In genomic region chr18:55585050-55585449, GRCh38 we compare ENCODE assay signal across 13 cellular contexts. TPM values are rescaled to one million over a fixed set of nuclear protein-coding genes. Genes with fewer than 3 reads are reported as not detected.
DNase-seq lines count a peak whose midpoint lies in the region; FAIRE-seq and TF ChIP-seq lines count a peak whose summit lies in the region.
"Had no signal": no experiment of that assay in that cellular context is flagged by ENCODE, and none has a peak within 500 bp of the region (broad histone marks: within the 10 kb centered on the region; RNA-seq: fewer than 3 reads in every experiment).

No MANE protein-coding gene starts in this region.

- H3K9me3 Mint-ChIP-seq in activated T-helper 1 cell treated with anti-CD3 and anti-CD28 coated beads, Interleukin-12 subunit alpha, Interleukin-12 subunit beta, Interleukin-2, Interleukin-4 antibody, amounts not matched to agents 30 ng/mL and 10 ng/mL and 1 ng/mL, durations not matched to agents 14 hours and 24 hours and 36 hours, result no peaks in the 10 kb centered on the region

- TF ChIP-seq CTCF in WI38 (IDR thresholded peaks at IDR 0.05; ENCODE audit: low read depth, low read length), result no peak
- TF ChIP-seq CTCF in hepatocyte (IDR thresholded peaks at IDR 0.05; ENCODE audit: poor library complexity), result no peak

- peaks cover 39% of the 10 kb centered on the region for H3K27me3 Mint-ChIP-seq in activated T-helper 1 cell treated with anti-CD3 and anti-CD28 coated beads, Interleukin-12 subunit alpha, Interleukin-12 subunit beta, Interleukin-2, Interleukin-4 antibody, amounts not matched to agents 30 ng/mL and 10 ng/mL and 1 ng/mL, durations not matched to agents 14 hours and 24 hours and 36 hours (ENCODE audit: insufficient read depth)

- H3K4me3 Mint-ChIP-seq in activated T-helper 1 cell treated with anti-CD3 and anti-CD28 coated beads, Interleukin-12 subunit alpha, Interleukin-12 subunit beta, Interleukin-2, Interleukin-4 antibody, amounts not matched to agents 30 ng/mL and 10 ng/mL and 1 ng/mL, durations not matched to agents 14 hours and 24 hours and 36 hours, result no peak overlapping the region

- H3K9me3 ChIP-seq in BLaER1 treated with 17β-estradiol and CSF1 and Interleukin-3, amounts not matched to agents 10 nM and 100 nM (replicated peaks in 1 of 11), result no peaks in the 10 kb centered on the region
- H3K9me3 ChIP-seq in hepatocyte (ENCODE audit: low read depth), result no peaks in the 10 kb centered on the region
- H3K9me3 ChIP-seq: body of pancreas, SJSA1 had no signal

- peaks cover 35% of the 10 kb centered on the region for H3K4me1 Mint-ChIP-seq in activated T-helper 1 cell treated with anti-CD3 and anti-CD28 coated beads, Interleukin-12 subunit alpha, Interleukin-12 subunit beta, Interleukin-2, Interleukin-4 antibody, amounts not matched to agents 30 ng/mL and 10 ng/mL and 1 ng/mL, durations not matched to agents 14 hours and 24 hours and 36 hours (ENCODE audit: low read depth)

- H3K36me3 ChIP-seq in BLaER1 treated with 17β-estradiol and CSF1 and Interleukin-3, amounts not matched to agents 10 nM and 100 nM, result peaks cover 10 to 58% (median 30%) of the 10 kb centered on the region in 11 experiments; a peak in 16 of 22 replicates
- H3K36me3 ChIP-seq in hepatocyte (replicated peaks; ENCODE audit: insufficient read depth, low read depth) (no peaks in the 10 kb centered on the region), rectal smooth muscle tissue (ENCODE audit: control insufficient read depth, insufficient read depth, low read length) (no peaks in the 10 kb centered on the region)

- DNase-seq in hepatocyte (ENCODE audit: low spot score) (no peak), urothelium cell line (ENCODE audit: low spot score) (no peak), AML-193 (lab: John Stamatoyannopoulos, UW) (no peak), head of caudate nucleus (no peak)
- no peak for DNase-seq in activated T-helper 1 cell treated with anti-CD3 and anti-CD28 coated beads, Interleukin-12 subunit alpha, Interleukin-12 subunit beta, Interleukin-2, Interleukin-4 antibody, amounts not matched to agents 30 ng/mL and 10 ng/mL and 1 ng/mL, durations not matched to agents 14 hours and 24 hours and 36 hours (ENCODE audit: low spot score)
- DNase-seq: activated CD8-positive, alpha-beta memory T cell treated with anti-CD3 and anti-CD28 coated beads for 24 hours; body of pancreas; HCEC 1CT; NCI-H2171 had no signal

- peak overlapping the region; percentile 61 to 86 (median 76) for H3K4me3 ChIP-seq in BLaER1 treated with 17β-estradiol and CSF1 and Interleukin-3, amounts not matched to agents 10 nM and 100 nM
- H3K4me3 ChIP-seq in WI38 (ENCODE audit: low read depth, low read length) (peak overlapping the region; percentile 79; the same call in 1 of the 2 replicates), hepatocyte (no peak overlapping the region), rectal smooth muscle tissue (ENCODE audit: low read length) (peak overlapping the region; percentile 64)
- H3K4me3 ChIP-seq: body of pancreas had no signal

- no peak overlapping the region for H3K27ac Mint-ChIP-seq in activated T-helper 1 cell treated with anti-CD3 and anti-CD28 coated beads, Interleukin-12 subunit alpha, Interleukin-12 subunit beta, Interleukin-2, Interleukin-4 antibody, amounts not matched to agents 30 ng/mL and 10 ng/mL and 1 ng/mL, durations not matched to agents 14 hours and 24 hours and 36 hours

- H3K27me3 ChIP-seq in BLaER1 treated with 17β-estradiol and CSF1 and Interleukin-3, amounts not matched to agents 10 nM and 100 nM, result no peaks in the 10 kb centered on the region
- H3K27me3 ChIP-seq in hepatocyte, result no peaks in the 10 kb centered on the region
- no peaks in the 10 kb centered on the region for H3K27me3 ChIP-seq in rectal smooth muscle tissue (ENCODE audit: control insufficient read depth, insufficient read depth, low read length)
- H3K27me3 ChIP-seq: body of pancreas, SJSA1 had no signal

- H3K9ac ChIP-seq in BLaER1 treated with 17β-estradiol and CSF1 and Interleukin-3, amounts not matched to agents 10 nM and 100 nM, result peak overlapping the region; percentile 90 to 97 (median 95)
- H3K9ac ChIP-seq in rectal smooth muscle tissue (ENCODE audit: low read length), result no peak overlapping the region

- H3K27ac ChIP-seq in BLaER1 treated with 17β-estradiol and CSF1 and Interleukin-3, amounts not matched to agents 10 nM and 100 nM, result peak overlapping the region; percentile 34 to 96 (median 90); a peak in 20 of 22 replicates
- H3K27ac ChIP-seq in hepatocyte, result peak overlapping the region; percentile 72
- peak overlapping the region; percentile 74 for H3K27ac ChIP-seq in rectal smooth muscle tissue (ENCODE audit: low read depth, low read length)
- H3K27ac ChIP-seq: body of pancreas, SJSA1 had no signal

- H3K79me2 ChIP-seq in hepatocyte, result peaks cover 67% of the 10 kb centered on the region

- FAIRE-seq in urothelium cell line (lab: Jason Lieb, UNC), result no peak

- peak overlapping the region; percentile 81 to 99 (median 93) for H3K4me2 ChIP-seq in BLaER1 treated with 17β-estradiol and CSF1 and Interleukin-3, amounts not matched to agents 10 nM and 100 nM
- peak overlapping the region; percentile 71 for H3K4me2 ChIP-seq in hepatocyte

- intact Hi-C loops in head of caudate nucleus (cut with DNase I), result loop anchor here (5.0 to 10.0 kb wide), 4 partner anchors 163 to 350 kb away; no protein-coding TSS in a partner anchor
- intact Hi-C loops in activated T-helper 1 cell treated with anti-CD3 and anti-CD28 coated beads, Interleukin-12 subunit alpha, Interleukin-12 subunit beta, Interleukin-2, Interleukin-4 antibody, amounts not matched to agents 30 ng/mL and 10 ng/mL and 1 ng/mL, durations not matched to agents 14 hours and 24 hours and 36 hours (cut with micrococcal nuclease), result loop anchor here (5.0 to 10.0 kb wide), 7 partner anchors 170 to 2000 kb away; partner anchors contain the start of genes FECH, ONECUT2 and TXNL1

- H4K20me1 ChIP-seq in BLaER1 treated with 17β-estradiol and CSF1 and Interleukin-3, amounts not matched to agents 10 nM and 100 nM, result peaks cover 0 to 51% (median 26%) of the 10 kb centered on the region in 11 experiments; a peak in 8 of 22 replicates
- H4K20me1 ChIP-seq in hepatocyte (ENCODE audit: insufficient read depth, poor library complexity, severe bottlenecking), result no peaks in the 10 kb centered on the region

- H3K9me2 ChIP-seq in hepatocyte (replicated peaks; ENCODE audit: insufficient read depth), result no peaks in the 10 kb centered on the region

- H3K36me3 Mint-ChIP-seq in activated T-helper 1 cell treated with anti-CD3 and anti-CD28 coated beads, Interleukin-12 subunit alpha, Interleukin-12 subunit beta, Interleukin-2, Interleukin-4 antibody, amounts not matched to agents 30 ng/mL and 10 ng/mL and 1 ng/mL, durations not matched to agents 14 hours and 24 hours and 36 hours (ENCODE audit: low read depth), result no peaks in the 10 kb centered on the region

- H2AFZ ChIP-seq in hepatocyte, result no peak overlapping the region

- peaks cover 23 to 64% (median 58%) of the 10 kb centered on the region in 10 experiments for H3K4me1 ChIP-seq in BLaER1 treated with 17β-estradiol and CSF1 and Interleukin-3, amounts not matched to agents 10 nM and 100 nM
- H3K4me1 ChIP-seq in hepatocyte (ENCODE audit: insufficient read depth), result peaks cover 12% of the 10 kb centered on the region
- H3K4me1 ChIP-seq in rectal smooth muscle tissue (ENCODE audit: control insufficient read depth, insufficient read depth, low read length), result peaks cover 10% of the 10 kb centered on the region
- H3K4me1 ChIP-seq: body of pancreas had no signal

- WGBS in hepatocyte (ENCODE audit: low lambda C conversion rate, missing lambda C conversion rate), result 43% methylated on average over 2 of the region's 2 CpGs

RNA-seq across cellular contexts. Expression of gene TCF4, which starts 2.9 kb away (rescaled TPM):
- 57.8 and 65.2 TPM in 2 replicates for total RNA-seq in hepatocyte
- polyA plus RNA-seq in hepatocyte, result 40.5 and 42.4 TPM in 2 replicates
- total RNA-seq in activated T-helper 1 cell treated with anti-CD3 and anti-CD28 coated beads, Interleukin-12 subunit alpha, Interleukin-12 subunit beta, Interleukin-2, Interleukin-4 antibody, amounts not matched to agents 30 ng/mL and 10 ng/mL and 1 ng/mL, durations not matched to agents 14 hours and 24 hours and 36 hours, result 1.4 and 1.8 TPM in 2 replicates

Comparison
In these comparisons a context has a peak if more than half of its experiments do, and no peak if none do; other contexts are left out.
1. RNA of gene TCF4, which starts 2.9 kb away (total RNA-seq): 57.8 to 65.2 TPM in hepatocyte; 1.4 to 1.8 TPM in activated T-helper 1 cell treated with anti-CD3 and anti-CD28 coated beads, Interleukin-12 subunit alpha, Interleukin-12 subunit beta, Interleukin-2, Interleukin-4 antibody, amounts not matched to agents 30 ng/mL and 10 ng/mL and 1 ng/mL, durations not matched to agents 14 hours and 24 hours and 36 hours; every median in the first group is over 10 times any median in the second.
2. Peak in every context shown above with its lines, with median percentiles within 50 percentile points of each other: H3K27ac ChIP-seq.